8 cellular contexts compared by ENCODE assay signal in the genomic region with DNA sequence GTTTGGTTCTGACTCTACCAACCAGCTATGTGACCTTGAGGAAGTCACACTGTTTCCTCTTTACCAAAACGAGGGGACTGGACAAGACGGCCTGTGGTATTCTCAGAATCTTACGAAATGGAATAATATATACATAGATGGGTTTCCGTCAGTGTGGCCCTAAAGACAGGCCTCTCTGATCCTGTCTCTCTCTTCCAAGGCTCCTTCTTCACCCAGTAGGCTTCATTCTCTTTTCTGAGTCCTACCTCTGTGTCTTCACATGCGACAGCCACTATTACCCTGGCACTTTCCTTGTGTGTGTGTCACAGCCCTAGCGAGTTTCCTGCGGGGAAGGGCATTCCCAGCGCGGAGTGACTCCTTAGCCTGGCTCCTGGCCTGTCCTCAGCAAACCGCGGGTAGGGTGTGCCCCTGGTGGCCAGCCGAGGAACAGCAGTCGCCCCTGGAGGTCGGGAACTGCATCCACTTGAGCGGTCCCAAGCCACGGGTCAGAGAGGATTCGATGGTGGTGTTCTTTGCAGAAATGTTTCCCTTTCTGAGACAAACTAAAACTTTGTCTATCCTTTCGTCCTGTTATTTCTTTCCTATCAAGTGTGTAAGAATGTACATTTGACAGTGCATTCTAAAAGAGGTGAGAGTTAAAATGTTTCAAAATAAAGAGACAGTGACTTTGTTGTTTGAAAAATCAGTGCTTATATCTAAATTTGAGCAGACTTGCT.
A peak's percentile ranks its signal among the peaks of the same experiment; 100 is the strongest.
DNase-seq lines count a peak whose midpoint lies in the region; ATAC-seq and TF ChIP-seq lines count a peak whose summit lies in the region.

No MANE protein-coding gene starts in this region.

- intact Hi-C loops in left ventricle myocardium inferior (cut with micrococcal nuclease) (no loop called here), prostate gland (cut with DNase I) (loop anchor here (5.0 kb wide), 1 partner anchor 159 kb away; a partner anchor contains a TSS), vagina (cut with DNase I) (no loop called here)

- H3K27ac ChIP-seq in left ventricle myocardium inferior (replicated peaks) (peak overlapping the region; percentile 4), prostate gland (no peak overlapping the region), vagina (peak overlapping the region; percentile 54)

- no peak overlapping the region for H3K4me3 ChIP-seq in adipocyte (ENCODE audit: low read length)
- peak overlapping the region; percentile 4 for H3K4me3 ChIP-seq in left ventricle myocardium inferior
- H3K4me3 ChIP-seq in prostate gland: no peak overlapping the region
- H3K4me3 ChIP-seq in vagina: no peak overlapping the region

- ATAC-seq in HG03354 (IDR thresholded peaks at IDR 0.05; ENCODE audit: poor library complexity, severe bottlenecking, unreplicated experiment): peak; percentile 79

- H3K4me1 ChIP-seq in adipocyte (ENCODE audit: control insufficient read depth, insufficient read depth, low read length): peaks cover 13% of the 10 kb centered on the region
- H3K4me1 ChIP-seq in left ventricle myocardium inferior: peaks cover 7% of the 10 kb centered on the region
- H3K4me1 ChIP-seq in prostate gland (replicated peaks): no peaks in the 10 kb centered on the region
- peaks cover 29% of the 10 kb centered on the region for H3K4me1 ChIP-seq in vagina

- H3K9ac ChIP-seq in adipocyte (ENCODE audit: low read length): no peak overlapping the region

- H3K27me3 ChIP-seq in adipocyte (replicated peaks; ENCODE audit: control insufficient read depth, insufficient read depth, low read length): no peaks in the 10 kb centered on the region
- H3K27me3 ChIP-seq in left ventricle myocardium inferior (ENCODE audit: low read depth): no peaks in the 10 kb centered on the region
- H3K27me3 ChIP-seq in prostate gland (replicated peaks; ENCODE audit: insufficient read depth): no peaks in the 10 kb centered on the region
- no peaks in the 10 kb centered on the region for H3K27me3 ChIP-seq in vagina

- WGBS in prostate gland: 33% methylated on average over 18 of the region's 18 CpGs

- H3K36me3 ChIP-seq in adipocyte (ENCODE audit: control insufficient read depth, insufficient read depth, low read length, severe bottlenecking) (no peaks in the 10 kb centered on the region), left ventricle myocardium inferior (no peaks in the 10 kb centered on the region), prostate gland (no peaks in the 10 kb centered on the region), vagina (no peaks in the 10 kb centered on the region)

- DNase-seq in DMS153 (lab: John Stamatoyannopoulos, UW) (peak; percentile 16), DMS153 treated with DMSO at 0.1 percent for 48 hours (lab: John Stamatoyannopoulos, UW; ENCODE audit: unreplicated experiment) (no peak), SK-N-DZ (ENCODE audit: low spot score) (peak; percentile 74), adipocyte (ENCODE audit: low read depth) (peak; percentile 27), left ventricle myocardium inferior (peak; percentile 88), prostate gland (ENCODE audit: low spot score) (peak; percentile 27), vagina (ENCODE audit: extremely low spot score in 2 of 2) (no peak)

- peak; percentile 99 for TF ChIP-seq CTCF in left ventricle myocardium inferior (IDR thresholded peaks at IDR 0.05; ENCODE audit: borderline replicate concordance)
- TF ChIP-seq CTCF in prostate gland (IDR thresholded peaks at IDR 0.05): peak; percentile 65 to 84 (median 74)
- TF ChIP-seq CTCF in vagina (IDR thresholded peaks at IDR 0.05): peak; percentile 55 to 90 (median 72)

- H3K9me3 ChIP-seq in adipocyte (ENCODE audit: control insufficient read depth, low read length) (no peaks in the 10 kb centered on the region), left ventricle myocardium inferior (replicated peaks) (no peaks in the 10 kb centered on the region), prostate gland (no peaks in the 10 kb centered on the region), vagina (no peaks in the 10 kb centered on the region)

- TF ChIP-seq POLR2A in prostate gland (IDR thresholded peaks at IDR 0.05) (no peak), vagina (IDR thresholded peaks at IDR 0.05) (no peak)

Comparison
In these comparisons a context has a peak if more than half of its experiments do, and no peak if none do; other contexts are left out.
1. DNase-seq: peak in DMS153 (single experiment), SK-N-DZ (single experiment), adipocyte (single experiment), left ventricle myocardium inferior (single experiment) and prostate gland (single experiment); none in DMS153 treated with DMSO at 0.1 percent for 48 hours (single experiment) and vagina (0 of 2).
2. H3K27ac ChIP-seq: peak in left ventricle myocardium inferior (single experiment) and vagina (single experiment); none in prostate gland (0 of 2).
3. Peak in every context shown above with its lines, with median percentiles within 50 percentile points of each other: CTCF ChIP-seq.